Comparison of ENCODE assay signal across 9 cellular contexts in genomic region chr9:93146696-93147095, GRCh38. TPM values are rescaled to one million over a fixed set of nuclear protein-coding genes. Genes with fewer than 3 reads are reported as not detected.
DNase-seq lines count a peak whose midpoint lies in the region; ATAC-seq, FAIRE-seq and TF ChIP-seq lines count a peak whose summit lies in the region.
"Not testable (repeated sequence)": the region's sequence is repeated elsewhere in the genome, so short reads cannot be mapped to it uniquely, and the experiment has no call there.
"Had no signal": no experiment of that assay in that cellular context is flagged by ENCODE, and none has a peak within 500 bp of the region (broad histone marks: within the 10 kb centered on the region; RNA-seq: fewer than 3 reads in every experiment).

No MANE protein-coding gene starts in this region.

- BruUV-seq in GM12878 (replicated peaks; lab: Mats Ljungman, UMichigan), result not testable (repeated sequence)

- not testable (repeated sequence) for TF ChIP-seq CTCF in GM12878 (IDR thresholded peaks at IDR 0.05 in 2 of 3, conservative IDR thresholded peaks at IDR 0.05 in 1 of 3; ENCODE audit: control insufficient read depth in 2 of 3, extremely low read depth in 1 of 3, insufficient read depth in 1 of 3, low read depth in 3 of 3, low read length in 3 of 3)

- not testable (repeated sequence) for H3K4me2 ChIP-seq in GM12878 (ENCODE audit: control insufficient read depth, insufficient read depth)

- H3K4me3 ChIP-seq in GM12878; naive thymus-derived CD4-positive, alpha-beta T cell (ENCODE audit: low read length): not testable (repeated sequence)

- RAD21 ChIA-PET in GM12878 (lab: Charles Lee; ENCODE audit: unreplicated experiment), result not testable (repeated sequence)

- peaks cover 0 to 18% (median 4%) of the 10 kb centered on the region in 11 donors for H3K9me3 Mint-ChIP-seq in naive thymus-derived CD4-positive, alpha-beta T cell

- TF ChIP-seq EP300 in GM12878 (IDR thresholded peaks at IDR 0.05; ENCODE audit: borderline replicate concordance in 1 of 2, control insufficient read depth in 1 of 2, low read depth in 2 of 2, low read length in 2 of 2), result not testable (repeated sequence)

- TF ChIP-seq POLR2A in GM12878 (IDR thresholded peaks at IDR 0.05; ENCODE audit: low read depth, low read length), result not testable (repeated sequence)

- peak overlapping the region in 2 of 10 donors; percentile 22 to 25 for H3K4me3 Mint-ChIP-seq in naive thymus-derived CD4-positive, alpha-beta T cell

- FAIRE-seq in GM12878 (lab: Jason Lieb, UNC), result not testable (repeated sequence)

- H3K27me3 Mint-ChIP-seq in naive thymus-derived CD4-positive, alpha-beta T cell, result not testable (repeated sequence)

- H3K36me3 ChIP-seq in GM12878 (ENCODE audit: control insufficient read depth in 2 of 2, insufficient read depth in 2 of 2, low read length in 1 of 2); naive thymus-derived CD4-positive, alpha-beta T cell (ENCODE audit: control insufficient read depth in 2 of 3, insufficient read depth in 3 of 3, low read length in 3 of 3): not testable (repeated sequence)

- not testable (repeated sequence) for H3K79me2 ChIP-seq in GM12878 (ENCODE audit: control insufficient read depth, insufficient read depth, low read length)

- H3K27me3 ChIP-seq in GM12878 (replicated peaks in 1 of 2; ENCODE audit: control insufficient read depth in 2 of 2, insufficient read depth in 2 of 2, low read length in 1 of 2); naive thymus-derived CD4-positive, alpha-beta T cell (ENCODE audit: control insufficient read depth in 2 of 2, insufficient read depth in 2 of 2, low read length in 2 of 2): not testable (repeated sequence)

- H3K9ac ChIP-seq in GM12878 (ENCODE audit: control insufficient read depth, insufficient read depth, low read length), result not testable (repeated sequence)

- TF ChIP-seq RAD21 in GM12878 (IDR thresholded peaks at IDR 0.05; ENCODE audit: insufficient read depth, low read depth, low read length), result not testable (repeated sequence)

- H3K4me1 Mint-ChIP-seq in naive thymus-derived CD4-positive, alpha-beta T cell, result peaks cover 17 to 61% (median 56%) of the 10 kb centered on the region in 7 donors

- in situ Hi-C loops in GM12878 (cut with MboI), result not testable (repeated sequence)

- ATAC-seq in GM12878; naive thymus-derived CD4-positive, alpha-beta T cell: not testable (repeated sequence)

- H2AFZ ChIP-seq in GM12878 (ENCODE audit: control insufficient read depth, low read depth, low read length), result not testable (repeated sequence)

- peaks cover 15% of the 10 kb centered on the region for H3K9me3 ChIP-seq in GM12878 (replicated peaks; ENCODE audit: control insufficient read depth, insufficient read depth, low read length)
- H3K9me3 ChIP-seq in naive thymus-derived CD4-positive, alpha-beta T cell (ENCODE audit: control insufficient read depth in 2 of 3, low read length in 3 of 3), result not testable (repeated sequence)

- H4K20me1 ChIP-seq in GM12878 (ENCODE audit: control insufficient read depth, insufficient read depth), result not testable (repeated sequence)

- H3K36me3 Mint-ChIP-seq in naive thymus-derived CD4-positive, alpha-beta T cell, result peaks cover 0 to 25% (median 0%) of the 10 kb centered on the region in 5 donors

- WGBS in GM12878 (ENCODE audit: insufficient coverage, insufficient replicate concordance, low lambda C conversion rate, missing lambda C conversion rate), result 18% methylated on average over 6 of the region's 6 CpGs

- POLR2A ChIA-PET in GM12878 (lab: Charles Lee), result not testable (repeated sequence)
- POLR2A ChIA-PET in naive thymus-derived CD4-positive, alpha-beta T cell (lab: Charles Lee), result interaction anchor here (0.9 to 5.2 kb wide), 2 partner anchors 12 to 183 kb away, joined by 3 to 50 read pairs; partner anchors contain the start of gene NINJ1

- intact Hi-C loops in GM12878 (cut with micrococcal nuclease; ENCODE audit: unreplicated experiment); naive thymus-derived CD4-positive, alpha-beta T cell (cut with micrococcal nuclease): not testable (repeated sequence)

- peak; percentile 48 for DNase-seq in ELR (ENCODE audit: low read depth)
- peak; percentile 34 to 35 for DNase-seq in activated CD4-positive, alpha-beta T cell treated with anti-CD3 and anti-CD28 coated beads for 24 hours (ENCODE audit: low read depth in 2 of 2)
- DNase-seq in activated CD8-positive, alpha-beta memory T cell treated with anti-CD3 and anti-CD28 coated beads for 24 hours, result peak; percentile 64
- DNase-seq in activated effector memory CD4-positive, alpha-beta T cell treated with anti-CD3 and anti-CD28 coated beads, Interleukin-2, amount 50 U/mL, for 16 hours, result peak; percentile 73
- DNase-seq in GM12878 (ENCODE audit: low read depth, low spot score), result not testable (repeated sequence)
- DNase-seq in naive thymus-derived CD4-positive, alpha-beta T cell, result peak in 2 of 9 donors; percentile 41 to 50
- DNase-seq in stimulated activated CD4-positive, alpha-beta T cell treated with anti-CD3 and anti-CD28 coated beads, Interleukin-4, amount 100 ng/mL, for 4 hours, result peak; percentile 32 to 74

- peak overlapping the region; percentile 13 to 90 (median 55) for H3K27ac Mint-ChIP-seq in naive thymus-derived CD4-positive, alpha-beta T cell

- CTCF ChIA-PET in GM12878 (lab: Yijun Ruan, JAX), result interaction anchor here (1.6 kb wide), 1 partner anchor 8 kb away, joined by 4 read pairs; no protein-coding TSS in a partner anchor
- CTCF ChIA-PET in naive thymus-derived CD4-positive, alpha-beta T cell (lab: Charles Lee), result interaction anchor here (1.0 to 2.4 kb wide), 2 partner anchors 10 to 49 kb away, joined by 3 to 4 read pairs; no protein-coding TSS in a partner anchor

- H3K27ac ChIP-seq in GM12878 (ENCODE audit: control insufficient read depth, insufficient read depth), result not testable (repeated sequence)
- peak overlapping the region; percentile 4 for H3K27ac ChIP-seq in naive thymus-derived CD4-positive, alpha-beta T cell (ENCODE audit: low read depth, low read length)

- SMC1A ChIA-PET in GM12878 (lab: Charles Lee; ENCODE audit: uncharacterized antibody, unreplicated experiment), result not testable (repeated sequence)

- not testable (repeated sequence) for H3K4me1 ChIP-seq in GM12878 (ENCODE audit: control insufficient read depth, insufficient read depth, low read length)
- peaks cover 24 to 40% of the 10 kb centered on the region in 2 donors for H3K4me1 ChIP-seq in naive thymus-derived CD4-positive, alpha-beta T cell (ENCODE audit: control insufficient read depth in 2 of 2, insufficient read depth in 2 of 2, low read length in 2 of 2)

RNA-seq across cellular contexts. Expression of gene NINJ1, which starts 12.6 kb away (rescaled TPM):
- 38.5 and 41.6 TPM in 2 replicates for total RNA-seq in GM12878 (2013; cell fraction: nucleolus; rRNA removed)
- total RNA-seq in GM12878 (2014; rRNA removed) (18.6 and 23.0 TPM in 2 replicates), GM12878 (2014; rRNA removed; fragmentation: Illumina TruSeq; extraction: Trizol) (8.0 TPM in 2 replicates), GM12878 (2021) (15.1 and 16.6 TPM in 2 replicates)
- polyA plus RNA-seq in GM12878 (2011; ENCODE audit: low read depth), result 13.3 TPM
- polyA plus RNA-seq in GM12878 (2011; rRNA removed) (12.7 and 33.5 TPM in 2 replicates), GM12878 (2014; fragmentation: Illumina TruSeq; extraction: Trizol) (2.5 and 8.7 TPM in 2 replicates), GM12878 (2014; fragmentation: Nextera tagmentation; extraction: Ambion mirVana) (1 to 10 TPM in 1 of 2 experiments, under 1 TPM in 1; 0.64 to 2.5 TPM), GM12878 (2014; rRNA removed) (23.7 and 27.5 TPM in 2 replicates), GM12878 (2016; fragmentation: Nextera tagmentation; extraction: Ambion mirVana) (10 to 100 TPM; 19.1 to 19.3 TPM)
- 55.7 and 66.8 TPM in 2 replicates for polyA plus RNA-seq in GM12878 (2011; cell fraction: cytosol; rRNA removed)
- 48.8 and 50.5 TPM in 2 replicates for polyA plus RNA-seq in GM12878 (2011; cell fraction: nucleus; rRNA removed)
- 25.3 and 27.1 TPM in 2 replicates for polyA plus RNA-seq in GM12878 (2012)
- 21.6 and 36.2 TPM in 2 replicates for polyA minus RNA-seq in GM12878 (2011; rRNA and poly(A)+ RNA removed)
- polyA minus RNA-seq in GM12878 (2011; cell fraction: cytosol; rRNA and poly(A)+ RNA removed), result 14.6 and 15.7 TPM in 2 replicates
- 8.0 and 14.3 TPM in 2 replicates for polyA minus RNA-seq in GM12878 (2011; cell fraction: nucleus; rRNA and poly(A)+ RNA removed)
- total RNA-seq in naive thymus-derived CD4-positive, alpha-beta T cell, result 100 to 1,000 TPM in 2 of 5 experiments, 10 to 100 TPM in 3; 30.7 to 163 (median 64.7) TPM
- 100 to 1,000 TPM; 113 to 133 TPM for polyA plus RNA-seq in naive thymus-derived CD4-positive, alpha-beta T cell

RNA-seq across cellular contexts. Expression of gene WNK2, which starts 37.2 kb away (rescaled TPM):
- not detected in 2 replicates for total RNA-seq in GM12878 (2013; cell fraction: nucleolus; rRNA removed)
- total RNA-seq in GM12878 (2014; rRNA removed) (not detected in 2 replicates), GM12878 (2014; rRNA removed; fragmentation: Illumina TruSeq; extraction: Trizol) (not detected in 2 replicates), GM12878 (2021) (0.08 and 0.15 TPM in 2 replicates)
- polyA plus RNA-seq in GM12878 (2011; ENCODE audit: low read depth), result not detected
- polyA plus RNA-seq in GM12878 (2011; rRNA removed) (not detected in 2 replicates), GM12878 (2014; fragmentation: Illumina TruSeq; extraction: Trizol) (not detected in 2 replicates), GM12878 (2014; fragmentation: Nextera tagmentation; extraction: Ambion mirVana) (not detected), GM12878 (2014; rRNA removed) (not detected in 2 replicates), GM12878 (2016; fragmentation: Nextera tagmentation; extraction: Ambion mirVana) (not detected)
- 0.01 TPM in 1 of 2 replicates, not detected in the other for polyA plus RNA-seq in GM12878 (2011; cell fraction: cytosol; rRNA removed)
- polyA plus RNA-seq in GM12878 (2011; cell fraction: nucleus; rRNA removed), result not detected in 2 replicates
- not detected in 2 replicates for polyA plus RNA-seq in GM12878 (2012)
- polyA minus RNA-seq in GM12878 (2011; rRNA and poly(A)+ RNA removed), result not detected in 2 replicates
- not detected in 2 replicates for polyA minus RNA-seq in GM12878 (2011; cell fraction: cytosol; rRNA and poly(A)+ RNA removed)
- not detected in 2 replicates for polyA minus RNA-seq in GM12878 (2011; cell fraction: nucleus; rRNA and poly(A)+ RNA removed)
- under 1 TPM in 4 of 5 experiments, not detected in 1; 0.32 to 0.83 (median 0.46) TPM for total RNA-seq in naive thymus-derived CD4-positive, alpha-beta T cell
- not detected for polyA plus RNA-seq in naive thymus-derived CD4-positive, alpha-beta T cell
- total RNA-seq: lung microvascular endothelial cell had no signal
- polyA plus RNA-seq: AG04450 had no signal

RNA-seq across cellular contexts. Expression of gene CARD19, which starts 50.7 kb away (rescaled TPM):
- total RNA-seq in GM12878 (2013; cell fraction: nucleolus; rRNA removed), result 9.7 and 10.4 TPM in 2 replicates
- 40.8 and 41.6 TPM in 2 replicates for total RNA-seq in GM12878 (2014; rRNA removed)
- 12.0 and 13.3 TPM in 2 replicates for total RNA-seq in GM12878 (2014; rRNA removed; fragmentation: Illumina TruSeq; extraction: Trizol)
- 21.6 and 21.8 TPM in 2 replicates for total RNA-seq in GM12878 (2021)
- 4.0 TPM for polyA plus RNA-seq in GM12878 (2011; ENCODE audit: low read depth)
- 8.6 and 18.3 TPM in 2 replicates for polyA plus RNA-seq in GM12878 (2011; rRNA removed)
- polyA plus RNA-seq in GM12878 (2011; cell fraction: cytosol; rRNA removed), result 34.4 and 49.8 TPM in 2 replicates
- 47.7 and 53.9 TPM in 2 replicates for polyA plus RNA-seq in GM12878 (2011; cell fraction: nucleus; rRNA removed)
- polyA plus RNA-seq in GM12878 (2012), result 11.9 and 12.2 TPM in 2 replicates
- polyA plus RNA-seq in GM12878 (2014; fragmentation: Illumina TruSeq; extraction: Trizol), result 0.49 and 6.3 TPM in 2 replicates
- 1 to 10 TPM in 1 of 2 experiments, under 1 TPM in 1; 0.61 to 3.3 TPM for polyA plus RNA-seq in GM12878 (2014; fragmentation: Nextera tagmentation; extraction: Ambion mirVana)
- 38.8 and 44.1 TPM in 2 replicates for polyA plus RNA-seq in GM12878 (2014; rRNA removed)
- 10 to 100 TPM; 23.3 to 27.7 TPM for polyA plus RNA-seq in GM12878 (2016; fragmentation: Nextera tagmentation; extraction: Ambion mirVana)
- polyA minus RNA-seq in GM12878 (2011; rRNA and poly(A)+ RNA removed), result 7.7 and 10.7 TPM in 2 replicates
- polyA minus RNA-seq in GM12878 (2011; cell fraction: cytosol; rRNA and poly(A)+ RNA removed), result 6.0 and 6.9 TPM in 2 replicates
- 6.8 and 12.7 TPM in 2 replicates for polyA minus RNA-seq in GM12878 (2011; cell fraction: nucleus; rRNA and poly(A)+ RNA removed)
- 10 to 100 TPM; 43.0 to 90.0 (median 54.1) TPM for total RNA-seq in naive thymus-derived CD4-positive, alpha-beta T cell
- 10 to 100 TPM; 59.2 to 75.6 TPM for polyA plus RNA-seq in naive thymus-derived CD4-positive, alpha-beta T cell
